13 cellular contexts compared by ENCODE assay signal in the genomic region with DNA sequence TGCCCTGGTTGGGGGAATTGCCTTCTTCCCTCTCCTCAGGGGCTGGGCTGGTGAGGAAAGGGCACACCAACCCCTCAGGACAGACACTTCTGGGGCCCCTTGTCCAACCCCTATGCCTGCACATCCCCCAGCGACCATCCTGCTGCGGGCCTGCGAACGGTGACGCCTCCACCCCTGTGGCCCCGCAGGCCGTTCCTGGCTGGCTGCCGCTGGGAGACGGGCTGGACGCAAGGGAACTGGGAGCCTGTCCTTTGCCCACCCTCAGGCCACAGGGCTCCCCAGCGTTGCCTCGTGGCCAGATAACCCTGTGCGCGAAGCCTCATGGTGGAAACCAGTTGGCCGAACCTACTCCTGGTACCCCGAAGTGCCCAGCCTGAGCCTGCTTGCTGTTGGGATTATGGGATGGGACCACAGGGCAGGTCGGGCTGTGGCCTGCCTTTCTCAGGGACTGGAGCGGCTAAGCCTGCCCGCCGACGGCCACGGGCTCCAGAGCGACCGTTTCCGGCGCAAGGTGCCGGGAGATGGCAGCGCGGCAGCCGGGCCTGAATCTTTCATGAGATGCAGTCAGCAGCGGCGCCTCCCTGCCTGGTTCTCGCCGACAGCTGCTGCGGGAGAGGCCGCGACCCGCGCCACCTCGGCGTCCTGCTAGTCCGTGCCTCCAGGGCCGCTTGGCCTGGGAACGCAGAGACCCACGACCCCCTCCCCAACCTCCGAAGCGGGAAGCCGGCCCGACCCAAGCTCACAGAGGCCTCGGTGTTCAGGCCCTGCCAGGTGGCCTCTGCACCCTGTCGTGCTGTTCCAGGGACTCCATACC. TPM values are rescaled to one million over a fixed set of nuclear protein-coding genes. Genes with fewer than 3 reads are reported as not detected.
DNase-seq lines count a peak whose midpoint lies in the region; ATAC-seq and TF ChIP-seq lines count a peak whose summit lies in the region.
"Had no signal": no experiment of that assay in that cellular context is flagged by ENCODE, and none has a peak within 500 bp of the region (broad histone marks: within the 10 kb centered on the region; RNA-seq: fewer than 3 reads in every experiment).

No MANE protein-coding gene starts in this region.

- peaks cover 56% of the 10 kb centered on the region for H3K27me3 Mint-ChIP-seq in CD8-positive, alpha-beta T cell (ENCODE audit: low read depth)
- H3K27me3 Mint-ChIP-seq in naive B cell (peaks cover 70 to 90% (median 75%) of the 10 kb centered on the region in 3 donors), CD14-positive monocyte (ENCODE audit: low read depth in 3 of 3) (peaks cover 79 to 98% (median 88%) of the 10 kb centered on the region in 3 donors)

- no peaks in the 10 kb centered on the region for H3K9me3 Mint-ChIP-seq in CD8-positive, alpha-beta T cell
- H3K9me3 Mint-ChIP-seq in naive B cell (peaks cover 0 to 1% (median 0%) of the 10 kb centered on the region in 7 donors), CD14-positive monocyte (peaks cover 0 to 15% (median 0%) of the 10 kb centered on the region in 7 donors)
- H3K9me3 Mint-ChIP-seq: activated T-cell treated with anti-CD3 and anti-CD28 coated beads, Interleukin-2, amount 50 U/mL, for 4 hours had no signal

- no peak overlapping the region for H3K27ac ChIP-seq in CD8-positive, alpha-beta T cell (ENCODE audit: low read depth, low read length)
- H3K27ac ChIP-seq in esophagus squamous epithelium (peak overlapping the region; percentile 96 to 99 (median 98)), SJCRH30 (no peak overlapping the region)

- no peak for ATAC-seq in CD8-positive, alpha-beta T cell
- ATAC-seq in naive B cell (ENCODE audit: low read depth in 2 of 2) (peak; percentile 22 to 39), HG02973 (IDR thresholded peaks at IDR 0.05; ENCODE audit: unreplicated experiment) (no peak), GM18907 (IDR thresholded peaks at IDR 0.05; ENCODE audit: unreplicated experiment) (no peak)

- H3K4me1 Mint-ChIP-seq in CD8-positive, alpha-beta T cell (ENCODE audit: low read depth) = peaks cover 12% of the 10 kb centered on the region
- peaks cover 5 to 32% (median 11%) of the 10 kb centered on the region in 3 donors for H3K4me1 Mint-ChIP-seq in naive B cell
- peaks cover 3% of the 10 kb centered on the region for H3K4me1 Mint-ChIP-seq in CD14-positive monocyte

- no peak overlapping the region for H3K4me3 ChIP-seq in CD8-positive, alpha-beta T cell (ENCODE audit: low read depth, low read length)
- peak overlapping the region; percentile 63 to 90 (median 82) for H3K4me3 ChIP-seq in esophagus squamous epithelium
- H3K4me3 ChIP-seq in SJCRH30 = no peak overlapping the region

- H3K36me3 Mint-ChIP-seq in CD8-positive, alpha-beta T cell = no peaks in the 10 kb centered on the region
- H3K36me3 Mint-ChIP-seq in naive B cell (no peaks in the 10 kb centered on the region), CD14-positive monocyte (peaks cover 0 to 1% of the 10 kb centered on the region in 2 donors)

- no peak for TF ChIP-seq CTCF in CD8-positive, alpha-beta T cell (IDR thresholded peaks at IDR 0.05)
- no peak for TF ChIP-seq CTCF in esophagus squamous epithelium (IDR thresholded peaks at IDR 0.05)
- TF ChIP-seq CTCF in CD14-positive monocyte (IDR thresholded peaks at IDR 0.05) = no peak

- H3K27ac Mint-ChIP-seq in CD8-positive, alpha-beta T cell = no peak overlapping the region
- H3K27ac Mint-ChIP-seq in naive B cell = peak overlapping the region in 1 of 6 donors; percentile 89
- H3K27ac Mint-ChIP-seq in CD14-positive monocyte = peak overlapping the region in 1 of 7 donors; percentile 11

- peak overlapping the region; percentile 29 for H3K4me3 Mint-ChIP-seq in CD8-positive, alpha-beta T cell
- H3K4me3 Mint-ChIP-seq in naive B cell = peak overlapping the region in 7 of 8 donors; percentile 52 to 86 (median 71)
- H3K4me3 Mint-ChIP-seq in CD14-positive monocyte = peak overlapping the region in 1 of 2 donors; percentile 79
- H3K4me3 Mint-ChIP-seq: activated T-cell treated with anti-CD3 and anti-CD28 coated beads, Interleukin-2, amount 50 U/mL, for 4 hours had no signal

- peaks cover 43% of the 10 kb centered on the region for H3K27me3 ChIP-seq in CD8-positive, alpha-beta T cell (ENCODE audit: insufficient read depth, low read length)
- H3K27me3 ChIP-seq in esophagus squamous epithelium (peaks cover 0 to 74% (median 0%) of the 10 kb centered on the region in 4 donors), SJCRH30 (no peaks in the 10 kb centered on the region)

- TF ChIP-seq POLR2A in esophagus squamous epithelium (IDR thresholded peaks at IDR 0.05) = no peak

- DNase-seq in CD8-positive, alpha-beta T cell = no peak
- peak; percentile 56 for DNase-seq in MV-4-11 (lab: John Stamatoyannopoulos, UW)
- no peak for DNase-seq in esophagus squamous epithelium (lab: John Stamatoyannopoulos, UW)
- DNase-seq in naive B cell = no peak
- no peak for DNase-seq in SJCRH30
- no peak for DNase-seq in CD14-positive monocyte (ENCODE audit: low spot score)
- DNase-seq: activated CD4-positive, CD25-positive, alpha-beta regulatory T cell; activated T-cell treated with anti-CD3 and anti-CD28 coated beads, Interleukin-2, amount 50 U/mL, for 4 hours; AML-193; midbrain; tibial artery had no signal

- CTCF ChIA-PET in CD8-positive, alpha-beta T cell (lab: Charles Lee) = no interaction called here

- no peaks in the 10 kb centered on the region for H3K36me3 ChIP-seq in CD8-positive, alpha-beta T cell (ENCODE audit: insufficient read depth, low read length)
- H3K36me3 ChIP-seq in esophagus squamous epithelium (no peaks in the 10 kb centered on the region), SJCRH30 (no peaks in the 10 kb centered on the region)
- H3K36me3 ChIP-seq: tibial artery had no signal

- WGBS in esophagus squamous epithelium, 2 donors = 0 to 6% methylated on average over 3 to 4 of the region's 51 CpGs

- intact Hi-C loops in CD8-positive, alpha-beta T cell (cut with DNase I, micrococcal nuclease) = no loop called here
- intact Hi-C loops in esophagus squamous epithelium (cut with DNase I) = no loop called here
- intact Hi-C loops in CD14-positive monocyte (cut with micrococcal nuclease) = no loop called here

- POLR2A ChIA-PET in CD8-positive, alpha-beta T cell (lab: Charles Lee) = no interaction called here

- no peaks in the 10 kb centered on the region for H3K9me3 ChIP-seq in CD8-positive, alpha-beta T cell (ENCODE audit: low read length)
- H3K9me3 ChIP-seq in esophagus squamous epithelium (no peaks in the 10 kb centered on the region), SJCRH30 (replicated peaks) (no peaks in the 10 kb centered on the region; the same call in 1 of the 2 replicates)
- H3K9me3 ChIP-seq: tibial artery had no signal

- H3K4me1 ChIP-seq in CD8-positive, alpha-beta T cell (ENCODE audit: insufficient read depth, low read length) = peaks cover 18% of the 10 kb centered on the region
- peaks cover 11 to 83% (median 41%) of the 10 kb centered on the region in 3 donors for H3K4me1 ChIP-seq in esophagus squamous epithelium
- H3K4me1 ChIP-seq in SJCRH30 = no peaks in the 10 kb centered on the region

RNA-seq across cellular contexts. Expression of a gene that starts 6.5 kb away (rescaled TPM):
- not detected for total RNA-seq in CD8-positive, alpha-beta T cell
- 1,000 to 10,000 TPM in 1 of 4 donors, 100 to 1,000 TPM in 3; 571 to 1,232 (median 680) TPM for total RNA-seq in esophagus squamous epithelium
- polyA plus RNA-seq in naive B cell (ENCODE audit: low read depth in 6 of 6) = not detected
- total RNA-seq in SJCRH30 (2014; rRNA removed; shearing (Covaris generic)) = 37.8 and 38.5 TPM in 2 replicates
- polyA plus RNA-seq in CD14-positive monocyte = not detected

Comparison
In these comparisons a context has a peak if more than half of its experiments do, and no peak if none do; other contexts are left out.
1. ATAC-seq: peak in naive B cell (2 of 2); none in CD8-positive, alpha-beta T cell (single experiment), HG02973 (single experiment) and GM18907 (single experiment).
2. H3K27ac ChIP-seq: peak in esophagus squamous epithelium (4 of 4); none in CD8-positive, alpha-beta T cell (single experiment) and SJCRH30 (single experiment).
3. H3K4me3 ChIP-seq: peak in esophagus squamous epithelium (4 of 4); none in CD8-positive, alpha-beta T cell (single experiment) and SJCRH30 (single experiment).
4. RNA of a gene that starts 6.5 kb away (total RNA-seq): 571 to 1,232 TPM in esophagus squamous epithelium and 37.8 to 38.5 TPM in SJCRH30; not detected in CD8-positive, alpha-beta T cell; every median in the first group is over 10 times any median in the second.